19 cellular contexts compared by ENCODE assay signal in the genomic region with DNA sequence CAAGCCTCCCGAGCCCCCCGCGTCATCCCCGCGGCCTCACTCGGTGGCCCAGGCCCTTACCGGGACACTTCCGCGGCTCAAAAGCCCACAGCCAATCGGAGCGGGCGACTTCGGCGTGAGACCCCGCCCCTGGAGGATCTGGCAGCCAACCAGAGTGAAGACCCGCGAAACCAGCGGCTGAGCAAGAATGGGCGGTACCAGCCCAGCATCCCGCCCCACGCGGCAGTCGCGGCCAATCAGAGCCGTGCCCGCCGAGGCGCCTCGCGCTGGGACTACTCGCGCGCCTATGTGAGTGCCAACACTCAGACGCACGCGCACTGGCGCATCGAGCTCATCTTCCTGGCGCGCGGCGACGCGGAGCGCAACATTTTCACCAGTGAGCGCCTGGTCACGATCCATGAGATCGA. TPM values are rescaled to one million over a fixed set of nuclear protein-coding genes. Genes with fewer than 3 reads are reported as not detected.
DNase-seq lines count a peak whose midpoint lies in the region; ATAC-seq and TF ChIP-seq lines count a peak whose summit lies in the region.
"Had no signal": no experiment of that assay in that cellular context is flagged by ENCODE, and none has a peak within 500 bp of the region (broad histone marks: within the 10 kb centered on the region; RNA-seq: fewer than 3 reads in every experiment).

No MANE protein-coding gene starts in this region.

- H3K9me3 Mint-ChIP-seq in central memory CD8-positive, alpha-beta T cell: peaks cover 11% of the 10 kb centered on the region

- H3K27me3 Mint-ChIP-seq in central memory CD8-positive, alpha-beta T cell: peaks cover 61% of the 10 kb centered on the region

- H3K27ac ChIP-seq in lower lobe of right lung (no peak overlapping the region), GM23248 (no peak overlapping the region)
- H3K27ac ChIP-seq: parathyroid adenoma, WERI-Rb-1 had no signal

- H3K4me3 Mint-ChIP-seq in central memory CD8-positive, alpha-beta T cell: peak overlapping the region; percentile 19
- H3K4me3 Mint-ChIP-seq: activated naive CD8-positive, alpha-beta T cell had no signal

- in situ Hi-C loops in GM23248 (cut with MboI): no loop called here

- H3K4me1 Mint-ChIP-seq in central memory CD8-positive, alpha-beta T cell: no peaks in the 10 kb centered on the region

- no peaks in the 10 kb centered on the region for H4K20me1 ChIP-seq in GM23248 (ENCODE audit: insufficient read depth)

- no peak for ATAC-seq in central memory CD8-positive, alpha-beta T cell (replicated peaks; ENCODE audit: extremely low read depth, poor library complexity, severe bottlenecking)
- ATAC-seq in lower lobe of right lung (peak in 1 of 2 donors; percentile 27), GM18505 (IDR thresholded peaks at IDR 0.05; ENCODE audit: unreplicated experiment) (no peak)
- ATAC-seq: esophagus mucosa, GM12878 had no signal

- TF ChIP-seq CTCF in lower lobe of right lung (IDR thresholded peaks at IDR 0.05): no peak

- H3K27me3 ChIP-seq in lower lobe of right lung (ENCODE audit: low read depth) (peaks cover 23% of the 10 kb centered on the region), GM23248 (replicated peaks; ENCODE audit: insufficient read depth) (peaks cover 12% of the 10 kb centered on the region; the same call in 1 of the 2 replicates)

- H3K4me2 ChIP-seq in GM23248 (ENCODE audit: unreplicated experiment): no peak overlapping the region
- H3K4me2 ChIP-seq: SK-N-SH had no signal

- no peak overlapping the region for H3K9ac ChIP-seq in GM23248
- H3K9ac ChIP-seq: parathyroid adenoma, SK-N-SH had no signal

- H3K9me3 ChIP-seq in lower lobe of right lung (peaks cover 30% of the 10 kb centered on the region), GM23248 (ENCODE audit: low read depth) (peaks cover 7% of the 10 kb centered on the region)

- no peak overlapping the region for H2AFZ ChIP-seq in GM23248
- H2AFZ ChIP-seq: parathyroid adenoma had no signal

- H3K79me2 ChIP-seq in GM23248 (ENCODE audit: insufficient read depth): no peaks in the 10 kb centered on the region
- H3K79me2 ChIP-seq: parathyroid adenoma had no signal

- TF ChIP-seq POLR2A in GM18505 (IDR thresholded peaks at IDR 0.05; ENCODE audit: borderline replicate concordance, extremely low read depth, insufficient read depth, insufficient read length): no peak

- H3K4me1 ChIP-seq in lower lobe of right lung: no peaks in the 10 kb centered on the region
- H3K4me1 ChIP-seq in GM23248 (ENCODE audit: insufficient read depth): no peaks in the 10 kb centered on the region
- H3K4me1 ChIP-seq: parathyroid adenoma had no signal

- H3K36me3 ChIP-seq in lower lobe of right lung (no peaks in the 10 kb centered on the region), GM23248 (ENCODE audit: low read depth) (no peaks in the 10 kb centered on the region)

- H3F3A ChIP-seq in GM23248 (ENCODE audit: insufficient read depth): no peaks in the 10 kb centered on the region

- H3K4me3 ChIP-seq in lower lobe of right lung (peak overlapping the region; percentile 21), GM23248 (no peak overlapping the region)
- H3K4me3 ChIP-seq: GM12878 had no signal

- no peak overlapping the region for H3K27ac Mint-ChIP-seq in central memory CD8-positive, alpha-beta T cell (ENCODE audit: low read depth)
- H3K27ac Mint-ChIP-seq: activated naive CD8-positive, alpha-beta T cell had no signal

- intact Hi-C loops in lower lobe of right lung (cut with DNase I): no loop called here

- H3K36me3 Mint-ChIP-seq in central memory CD8-positive, alpha-beta T cell (ENCODE audit: insufficient read depth): peaks cover 2% of the 10 kb centered on the region

- DNase-seq in stimulated activated naive CD4-positive, alpha-beta T cell (lab: John Stamatoyannopoulos, UW): peak in 4 of 6 experiments; percentile 2 to 17 (median 12)
- no peak for DNase-seq in stimulated activated naive CD4-positive, alpha-beta T cell treated with Interleukin-2 at 50 U/mL for 16 hours (lab: John Stamatoyannopoulos, UW)
- no peak for DNase-seq in central memory CD8-positive, alpha-beta T cell (ENCODE audit: low spot score in 2 of 2)
- DNase-seq in lower lobe of right lung (no peak), cortex of kidney (lab: John Stamatoyannopoulos, UW) (no peak), HK-2 (ENCODE audit: unreplicated experiment) (no peak), GM23248 (no peak)
- DNase-seq: AML-193, cerebellar nuclear complex, DND-41, GOT3, mesendoderm, SK-N-SH, WERI-Rb-1 had no signal

- no peaks in the 10 kb centered on the region for H3K9me2 ChIP-seq in GM23248 (ENCODE audit: insufficient read depth)
- H3K9me2 ChIP-seq: SK-N-SH had no signal

- 64 to 67% methylated on average over 36 to 48 of the region's 48 CpGs for WGBS in GM23248 (ENCODE audit: low coverage in 1 of 2, low lambda C conversion rate in 2 of 2, missing lambda C conversion rate in 2 of 2), 2 experiments

RNA-seq across cellular contexts. Expression of gene DISP3, which starts 22.5 kb away (rescaled TPM):
- total RNA-seq in lower lobe of right lung: 0.12 TPM
- total RNA-seq in GM23248 (2014; rRNA removed; shearing (Covaris generic)): not detected in 2 replicates
- polyA plus RNA-seq in GM23248 (2016; fragmentation: Nextera tagmentation; extraction: Ambion mirVana): not detected in 2 replicates
- total RNA-seq: esophagus mucosa had no signal

Comparison
In these comparisons a context has a peak if more than half of its experiments do, and no peak if none do; other contexts are left out.
1. DNase-seq: peak in stimulated activated naive CD4-positive, alpha-beta T cell (4 of 6); none in stimulated activated naive CD4-positive, alpha-beta T cell treated with Interleukin-2 at 50 U/mL for 16 hours (single experiment), central memory CD8-positive, alpha-beta T cell (0 of 2), lower lobe of right lung (single experiment), cortex of kidney (single experiment), HK-2 (single experiment) and GM23248 (single experiment).